ENCODE assay signal across 1 cellular context in the genomic region with DNA sequence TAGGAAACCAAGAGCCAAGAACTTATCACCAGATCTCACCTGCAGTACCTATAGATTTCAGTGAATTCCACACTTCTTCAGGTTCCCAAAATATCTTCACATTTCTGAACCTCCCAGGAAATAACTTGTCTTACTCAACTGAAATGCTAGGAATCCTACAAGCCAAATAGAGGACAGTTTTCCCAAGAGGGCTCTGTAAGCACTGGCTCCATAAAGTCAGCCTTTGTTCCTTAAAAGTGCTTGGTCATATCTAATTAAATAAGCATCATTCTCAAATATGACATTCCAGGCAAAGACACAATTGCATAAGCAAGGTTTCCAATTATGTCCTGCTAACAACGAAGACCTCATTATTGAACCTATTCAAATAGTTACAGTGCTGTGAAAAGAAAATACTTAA.
TF ChIP-seq lines count a peak whose summit lies in the region.

No MANE protein-coding gene starts in this region.

TF ChIP-seq in HepG2, 621 proteins besides CTCF, POLR2A, EP300 and RAD21 (continued from another document and continues in another):
- TF ChIP-seq ZNF607 (CRISPR knock-in tag; IDR thresholded peaks at IDR 0.05; ENCODE audit: borderline replicate concordance), result no peak
- TF ChIP-seq SP140L (CRISPR knock-in tag; IDR thresholded peaks at IDR 0.05; ENCODE audit: borderline replicate concordance), result no peak
- TF ChIP-seq ZNF207 (IDR thresholded peaks at IDR 0.05; ENCODE audit: borderline replicate concordance), result no peak
- TF ChIP-seq, protein P1, sequence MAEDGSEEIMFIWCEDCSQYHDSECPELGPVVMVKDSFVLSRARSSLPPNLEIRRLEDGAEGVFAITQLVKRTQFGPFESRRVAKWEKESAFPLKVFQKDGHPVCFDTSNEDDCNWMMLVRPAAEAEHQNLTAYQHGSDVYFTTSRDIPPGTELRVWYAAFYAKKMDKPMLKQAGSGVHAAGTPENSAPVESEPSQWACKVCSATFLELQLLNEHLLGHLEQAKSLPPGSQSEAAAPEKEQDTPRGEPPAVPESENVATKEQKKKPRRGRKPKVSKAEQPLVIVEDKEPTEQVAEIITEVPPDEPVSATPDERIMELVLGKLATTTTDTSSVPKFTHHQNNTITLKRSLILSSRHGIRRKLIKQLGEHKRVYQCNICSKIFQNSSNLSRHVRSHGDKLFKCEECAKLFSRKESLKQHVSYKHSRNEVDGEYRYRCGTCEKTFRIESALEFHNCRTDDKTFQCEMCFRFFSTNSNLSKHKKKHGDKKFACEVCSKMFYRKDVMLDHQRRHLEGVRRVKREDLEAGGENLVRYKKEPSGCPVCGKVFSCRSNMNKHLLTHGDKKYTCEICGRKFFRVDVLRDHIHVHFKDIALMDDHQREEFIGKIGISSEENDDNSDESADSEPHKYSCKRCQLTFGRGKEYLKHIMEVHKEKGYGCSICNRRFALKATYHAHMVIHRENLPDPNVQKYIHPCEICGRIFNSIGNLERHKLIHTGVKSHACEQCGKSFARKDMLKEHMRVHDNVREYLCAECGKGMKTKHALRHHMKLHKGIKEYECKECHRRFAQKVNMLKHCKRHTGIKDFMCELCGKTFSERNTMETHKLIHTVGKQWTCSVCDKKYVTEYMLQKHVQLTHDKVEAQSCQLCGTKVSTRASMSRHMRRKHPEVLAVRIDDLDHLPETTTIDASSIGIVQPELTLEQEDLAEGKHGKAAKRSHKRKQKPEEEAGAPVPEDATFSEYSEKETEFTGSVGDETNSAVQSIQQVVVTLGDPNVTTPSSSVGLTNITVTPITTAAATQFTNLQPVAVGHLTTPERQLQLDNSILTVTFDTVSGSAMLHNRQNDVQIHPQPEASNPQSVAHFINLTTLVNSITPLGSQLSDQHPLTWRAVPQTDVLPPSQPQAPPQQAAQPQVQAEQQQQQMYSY (CRISPR knock-in tag; IDR thresholded peaks at IDR 0.05), result no peak
- TF ChIP-seq, protein P2, sequence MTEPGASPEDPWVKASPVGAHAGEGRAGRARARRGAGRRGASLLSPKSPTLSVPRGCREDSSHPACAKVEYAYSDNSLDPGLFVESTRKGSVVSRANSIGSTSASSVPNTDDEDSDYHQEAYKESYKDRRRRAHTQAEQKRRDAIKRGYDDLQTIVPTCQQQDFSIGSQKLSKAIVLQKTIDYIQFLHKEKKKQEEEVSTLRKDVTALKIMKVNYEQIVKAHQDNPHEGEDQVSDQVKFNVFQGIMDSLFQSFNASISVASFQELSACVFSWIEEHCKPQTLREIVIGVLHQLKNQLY (CRISPR knock-in tag; IDR thresholded peaks at IDR 0.05), result no peak
- no peak for TF ChIP-seq NPAS2 (CRISPR knock-in tag; IDR thresholded peaks at IDR 0.05; ENCODE audit: borderline replicate concordance)
- TF ChIP-seq ZNF766 (CRISPR knock-in tag; IDR thresholded peaks at IDR 0.05; ENCODE audit: borderline replicate concordance), result no peak
- TF ChIP-seq TEAD3 (CRISPR knock-in tag; optimal IDR thresholded peaks at IDR 0.05; ENCODE audit: borderline replicate concordance), result peak; percentile 36
- TF ChIP-seq TARDBP (CRISPR knock-in tag; IDR thresholded peaks at IDR 0.05), result 0 out of 2 replicates have a peak, but pooled peaks have one; percentile 22
- TF ChIP-seq, protein P3, sequence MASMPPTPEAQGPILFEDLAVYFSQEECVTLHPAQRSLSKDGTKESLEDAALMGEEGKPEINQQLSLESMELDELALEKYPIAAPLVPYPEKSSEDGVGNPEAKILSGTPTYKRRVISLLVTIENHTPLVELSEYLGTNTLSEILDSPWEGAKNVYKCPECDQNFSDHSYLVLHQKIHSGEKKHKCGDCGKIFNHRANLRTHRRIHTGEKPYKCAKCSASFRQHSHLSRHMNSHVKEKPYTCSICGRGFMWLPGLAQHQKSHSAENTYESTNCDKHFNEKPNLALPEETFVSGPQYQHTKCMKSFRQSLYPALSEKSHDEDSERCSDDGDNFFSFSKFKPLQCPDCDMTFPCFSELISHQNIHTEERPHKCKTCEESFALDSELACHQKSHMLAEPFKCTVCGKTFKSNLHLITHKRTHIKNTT (CRISPR knock-in tag; IDR thresholded peaks at IDR 0.05), result no peak
- TF ChIP-seq CEBPG (CRISPR knock-in tag; IDR thresholded peaks at IDR 0.05), result 0 out of 2 replicates have a peak, but pooled peaks have one; percentile 30
- TF ChIP-seq, protein P4, sequence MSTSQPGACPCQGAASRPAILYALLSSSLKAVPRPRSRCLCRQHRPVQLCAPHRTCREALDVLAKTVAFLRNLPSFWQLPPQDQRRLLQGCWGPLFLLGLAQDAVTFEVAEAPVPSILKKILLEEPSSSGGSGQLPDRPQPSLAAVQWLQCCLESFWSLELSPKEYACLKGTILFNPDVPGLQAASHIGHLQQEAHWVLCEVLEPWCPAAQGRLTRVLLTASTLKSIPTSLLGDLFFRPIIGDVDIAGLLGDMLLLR (CRISPR knock-in tag; IDR thresholded peaks at IDR 0.05), result no peak
- TF ChIP-seq NFRKB (IDR thresholded peaks at IDR 0.05), result no peak
- TF ChIP-seq ZBTB38 (CRISPR knock-in tag; IDR thresholded peaks at IDR 0.05), result no peak
- TF ChIP-seq KDM6A (CRISPR knock-in tag; IDR thresholded peaks at IDR 0.05; ENCODE audit: low read depth), result no peak
- TF ChIP-seq NFE2 (CRISPR knock-in tag; IDR thresholded peaks at IDR 0.05), result peak; percentile 80; the same call in 1 of the 2 replicates
- TF ChIP-seq, protein P5, sequence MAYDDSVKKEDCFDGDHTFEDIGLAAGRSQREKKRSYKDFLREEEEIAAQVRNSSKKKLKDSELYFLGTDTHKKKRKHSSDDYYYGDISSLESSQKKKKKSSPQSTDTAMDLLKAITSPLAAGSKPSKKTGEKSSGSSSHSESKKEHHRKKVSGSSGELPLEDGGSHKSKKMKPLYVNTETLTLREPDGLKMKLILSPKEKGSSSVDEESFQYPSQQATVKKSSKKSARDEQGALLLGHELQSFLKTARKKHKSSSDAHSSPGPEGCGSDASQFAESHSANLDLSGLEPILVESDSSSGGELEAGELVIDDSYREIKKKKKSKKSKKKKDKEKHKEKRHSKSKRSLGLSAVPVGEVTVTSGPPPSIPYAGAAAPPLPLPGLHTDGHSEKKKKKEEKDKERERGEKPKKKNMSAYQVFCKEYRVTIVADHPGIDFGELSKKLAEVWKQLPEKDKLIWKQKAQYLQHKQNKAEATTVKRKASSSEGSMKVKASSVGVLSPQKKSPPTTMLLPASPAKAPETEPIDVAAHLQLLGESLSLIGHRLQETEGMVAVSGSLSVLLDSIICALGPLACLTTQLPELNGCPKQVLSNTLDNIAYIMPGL (CRISPR knock-in tag; IDR thresholded peaks at IDR 0.05; ENCODE audit: borderline replicate concordance in 1 of 2, low read depth in 1 of 2), result no peak
- TF ChIP-seq NCOA2 (CRISPR knock-in tag; IDR thresholded peaks at IDR 0.05), result peak; percentile 56; the same call in 1 of the 2 replicates
- TF ChIP-seq HHEX (CRISPR knock-in tag; IDR thresholded peaks at IDR 0.05), result no peak
- TF ChIP-seq SIX1 (CRISPR knock-in tag; IDR thresholded peaks at IDR 0.05; ENCODE audit: borderline replicate concordance), result no peak
- TF ChIP-seq ZNF224 (CRISPR knock-in tag; IDR thresholded peaks at IDR 0.05), result no peak
- TF ChIP-seq, protein P6, sequence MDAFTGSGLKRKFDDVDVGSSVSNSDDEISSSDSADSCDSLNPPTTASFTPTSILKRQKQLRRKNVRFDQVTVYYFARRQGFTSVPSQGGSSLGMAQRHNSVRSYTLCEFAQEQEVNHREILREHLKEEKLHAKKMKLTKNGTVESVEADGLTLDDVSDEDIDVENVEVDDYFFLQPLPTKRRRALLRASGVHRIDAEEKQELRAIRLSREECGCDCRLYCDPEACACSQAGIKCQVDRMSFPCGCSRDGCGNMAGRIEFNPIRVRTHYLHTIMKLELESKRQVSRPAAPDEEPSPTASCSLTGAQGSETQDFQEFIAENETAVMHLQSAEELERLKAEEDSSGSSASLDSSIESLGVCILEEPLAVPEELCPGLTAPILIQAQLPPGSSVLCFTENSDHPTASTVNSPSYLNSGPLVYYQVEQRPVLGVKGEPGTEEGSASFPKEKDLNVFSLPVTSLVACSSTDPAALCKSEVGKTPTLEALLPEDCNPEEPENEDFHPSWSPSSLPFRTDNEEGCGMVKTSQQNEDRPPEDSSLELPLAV (CRISPR knock-in tag; conservative IDR thresholded peaks at IDR 0.05; ENCODE audit: low read depth), result no peak
- TF ChIP-seq NR2F6 (IDR thresholded peaks at IDR 0.05), result 0 out of 2 replicates have a peak, but pooled peaks have one; percentile 7
- no peak for TF ChIP-seq NR2F6 (CRISPR knock-in tag; IDR thresholded peaks at IDR 0.05)
- TF ChIP-seq, protein P7, sequence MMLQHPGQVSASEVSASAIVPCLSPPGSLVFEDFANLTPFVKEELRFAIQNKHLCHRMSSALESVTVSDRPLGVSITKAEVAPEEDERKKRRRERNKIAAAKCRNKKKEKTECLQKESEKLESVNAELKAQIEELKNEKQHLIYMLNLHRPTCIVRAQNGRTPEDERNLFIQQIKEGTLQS (CRISPR knock-in tag; IDR thresholded peaks at IDR 0.05), result no peak
- TF ChIP-seq SSRP1 (CRISPR knock-in tag; IDR thresholded peaks at IDR 0.05), result no peak
- TF ChIP-seq NR2F1 (CRISPR knock-in tag; IDR thresholded peaks at IDR 0.05), result no peak
- peak; percentile 28; the same call in 1 of the 2 replicates for TF ChIP-seq CREM (IDR thresholded peaks at IDR 0.05)
- no peak for TF ChIP-seq CREM (CRISPR knock-in tag; IDR thresholded peaks at IDR 0.05)
- no peak for TF ChIP-seq ZNF263 (CRISPR knock-in tag; IDR thresholded peaks at IDR 0.05)
- TF ChIP-seq SNRNP70 (IDR thresholded peaks at IDR 0.05; ENCODE audit: low read depth, low read length), result no peak
- no peak for TF ChIP-seq FOXA1 (IDR thresholded peaks at IDR 0.05)
- peak; percentile 21; the same call in 1 of the 2 replicates for TF ChIP-seq FOXA1 (CRISPR knock-in tag; IDR thresholded peaks at IDR 0.05)
- TF ChIP-seq STAT5B (CRISPR knock-in tag; IDR thresholded peaks at IDR 0.05), result no peak
- no peak for TF ChIP-seq ZNF337 (CRISPR knock-in tag; IDR thresholded peaks at IDR 0.05; ENCODE audit: borderline replicate concordance, low read depth)
- no peak for TF ChIP-seq ZSCAN22 (CRISPR knock-in tag; IDR thresholded peaks at IDR 0.05)
- TF ChIP-seq POLR2G (IDR thresholded peaks at IDR 0.05; ENCODE audit: low read depth, low read length), result no peak
- TF ChIP-seq ZNF17 (CRISPR knock-in tag; IDR thresholded peaks at IDR 0.05), result no peak
- TF ChIP-seq, protein P8, sequence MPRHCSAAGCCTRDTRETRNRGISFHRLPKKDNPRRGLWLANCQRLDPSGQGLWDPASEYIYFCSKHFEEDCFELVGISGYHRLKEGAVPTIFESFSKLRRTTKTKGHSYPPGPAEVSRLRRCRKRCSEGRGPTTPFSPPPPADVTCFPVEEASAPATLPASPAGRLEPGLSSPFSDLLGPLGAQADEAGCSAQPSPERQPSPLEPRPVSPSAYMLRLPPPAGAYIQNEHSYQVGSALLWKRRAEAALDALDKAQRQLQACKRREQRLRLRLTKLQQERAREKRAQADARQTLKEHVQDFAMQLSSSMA (CRISPR knock-in tag; IDR thresholded peaks at IDR 0.05), result no peak
- no peak for TF ChIP-seq PCBP2 (optimal IDR thresholded peaks at IDR 0.05; ENCODE audit: low read depth, low read length, poor library complexity, severe bottlenecking)
- no peak for TF ChIP-seq ZNF598 (CRISPR knock-in tag; IDR thresholded peaks at IDR 0.05; ENCODE audit: borderline replicate concordance)
- no peak for TF ChIP-seq ZSCAN30 (CRISPR knock-in tag; IDR thresholded peaks at IDR 0.05)
- no peak for TF ChIP-seq ZMYM2 (CRISPR knock-in tag; IDR thresholded peaks at IDR 0.05)
- no peak for TF ChIP-seq GZF1 (CRISPR knock-in tag; IDR thresholded peaks at IDR 0.05)
- TF ChIP-seq SYNCRIP (IDR thresholded peaks at IDR 0.05; ENCODE audit: insufficient read depth, low read depth, low read length), result no peak
- TF ChIP-seq ZNF75D (CRISPR knock-in tag; IDR thresholded peaks at IDR 0.05; ENCODE audit: borderline replicate concordance), result no peak
- TF ChIP-seq ZNF652 (CRISPR knock-in tag; IDR thresholded peaks at IDR 0.05; ENCODE audit: borderline replicate concordance, low read depth), result no peak
- TF ChIP-seq SATB2 (CRISPR knock-in tag; IDR thresholded peaks at IDR 0.05), result no peak
- no peak for TF ChIP-seq EZH2 (conservative IDR thresholded peaks at IDR 0.05; ENCODE audit: low read depth, low read length)
- no peak for TF ChIP-seq KAT8 (CRISPR knock-in tag; IDR thresholded peaks at IDR 0.05)
